Comparison of ENCODE assay signal across 27 cellular contexts in the genomic region with DNA sequence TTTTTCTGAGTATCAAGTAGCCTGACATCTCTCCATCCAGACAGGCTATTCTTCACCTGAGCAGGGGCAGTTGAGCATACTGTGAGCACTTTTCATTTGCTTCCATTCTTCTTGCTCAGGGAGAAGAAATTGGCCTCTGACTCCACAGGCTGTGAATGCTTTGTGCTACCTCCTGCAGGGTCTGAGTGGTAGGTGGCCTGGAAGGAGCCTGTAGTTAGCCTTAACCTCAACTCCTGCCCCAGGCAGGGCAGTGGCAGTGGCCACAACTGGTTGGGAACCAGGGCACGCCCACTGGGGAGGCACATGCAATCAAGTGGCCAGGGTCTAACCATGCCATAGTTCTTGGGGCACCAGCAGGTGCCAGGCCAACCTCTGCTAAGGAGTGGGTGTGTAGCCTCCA.
"Had no signal": no experiment of that assay in that cellular context is flagged by ENCODE, and none has a peak within 500 bp of the region (broad histone marks: within the 10 kb centered on the region; RNA-seq: fewer than 3 reads in every experiment).

No MANE protein-coding gene starts in this region.

- H3K4me3 ChIP-seq: heart right ventricle, left lung, lung, psoas muscle, right lobe of liver, spleen, stomach, thoracic aorta had no signal

- H3K36me3 ChIP-seq: right lobe of liver, thoracic aorta had no signal

- H3K9me3 ChIP-seq: heart right ventricle, left lung, psoas muscle, right lobe of liver, spleen, stomach, thoracic aorta had no signal

- FAIRE-seq: colon, endothelial cell of umbilical vein, keratinocyte had no signal

- H3K27ac Mint-ChIP-seq: effector memory CD8-positive, alpha-beta T cell; immature natural killer cell; naive thymus-derived CD4-positive, alpha-beta T cell had no signal

- H3K4me1 ChIP-seq: left lung, right lobe of liver had no signal

- H3K4me1 Mint-ChIP-seq: immature natural killer cell had no signal

- DNase-seq: cerebellar nuclear complex; effector memory CD8-positive, alpha-beta T cell; erythroblast; foreskin melanocyte; heart right ventricle; immature natural killer cell; left lung; mesendoderm; naive thymus-derived CD4-positive, alpha-beta T cell; nephron progenitor cell; psoas muscle; retina; right lobe of liver; spleen; stimulated activated CD4-positive, alpha-beta T cell treated with anti-CD3 and anti-CD28 coated beads, Interleukin-15, amount 100 ng/mL, for 24 hours; stimulated activated CD4-positive, alpha-beta T cell treated with anti-CD3 and anti-CD28 coated beads, Interleukin-1b, Interleukin-23, amount 100 ng/mL, for 48 hours; stimulated activated CD4-positive, alpha-beta T cell treated with anti-CD3 and anti-CD28 coated beads, Interleukin-4, amount 100 ng/mL, for 4 hours; stimulated activated naive CD4-positive, alpha-beta T cell; stomach; substantia nigra; trophoblast cell had no signal

- H3K4me3 Mint-ChIP-seq: dendritic cell treated with granulocyte-macrophage colony-stimulating factor and Interleukin-4, amounts not matched to agents 40 ng/mL and 50 ng/mL, for 4 days; effector memory CD8-positive, alpha-beta T cell; immature natural killer cell; naive thymus-derived CD4-positive, alpha-beta T cell; nephron progenitor cell had no signal

- H3K27me3 Mint-ChIP-seq: dendritic cell treated with granulocyte-macrophage colony-stimulating factor and Interleukin-4, amounts not matched to agents 40 ng/mL and 50 ng/mL, for 4 days; effector memory CD8-positive, alpha-beta T cell; naive thymus-derived CD4-positive, alpha-beta T cell had no signal

- H3K27ac ChIP-seq: heart right ventricle, left lung, psoas muscle, right lobe of liver, spleen, stomach, thoracic aorta had no signal

- ATAC-seq: effector memory CD8-positive, alpha-beta T cell; left lung; naive thymus-derived CD4-positive, alpha-beta T cell; psoas muscle; right lobe of liver had no signal

- H3K27me3 ChIP-seq: heart right ventricle, left lung, right lobe of liver, spleen, stomach had no signal

- H3K9me3 Mint-ChIP-seq: dendritic cell treated with granulocyte-macrophage colony-stimulating factor and Interleukin-4, amounts not matched to agents 40 ng/mL and 50 ng/mL, for 4 days; effector memory CD8-positive, alpha-beta T cell; immature natural killer cell; naive thymus-derived CD4-positive, alpha-beta T cell; nephron progenitor cell had no signal
